In genomic region chr2:46392561-46393351, GRCh38 we compare ENCODE assay signal across 16 cellular contexts.
"Had no signal": no experiment of that assay in that cellular context is flagged by ENCODE, and none has a peak within 500 bp of the region (broad histone marks: within the 10 kb centered on the region; RNA-seq: fewer than 3 reads in every experiment).

No MANE protein-coding gene starts in this region.

- H3K4me1 ChIP-seq: ascending aorta, breast epithelium, psoas muscle had no signal

- H3K36me3 ChIP-seq: breast epithelium had no signal

- H3K27ac ChIP-seq: ascending aorta, breast epithelium, epithelial cell of prostate, psoas muscle, tibial artery had no signal

- H3K4me3 Mint-ChIP-seq: activated naive CD4-positive, alpha-beta T cell treated with anti-CD3 and anti-CD28 coated beads for 36 hours; effector memory CD8-positive, alpha-beta T cell; immature natural killer cell; natural killer cell treated with Interleukin-12 subunit alpha and Interleukin-12 subunit beta and Interleukin-15 and Interleukin-18, amount 100 ng/mL, for 72 hours had no signal

- H3K9me3 ChIP-seq: ascending aorta, breast epithelium, psoas muscle, tibial artery had no signal

- H3K36me3 Mint-ChIP-seq: immature natural killer cell; natural killer cell treated with Interleukin-12 subunit alpha and Interleukin-12 subunit beta and Interleukin-15 and Interleukin-18, amount 100 ng/mL, for 72 hours had no signal

- H3K27ac Mint-ChIP-seq: activated naive CD4-positive, alpha-beta T cell treated with anti-CD3 and anti-CD28 coated beads for 36 hours; immature natural killer cell had no signal

- DNase-seq: activated CD4-positive, alpha-beta T cell treated with anti-CD3 and anti-CD28 coated beads, Interleukin-2, amount 50 U/mL, for 4 hours; activated CD4-positive, CD25-positive, alpha-beta regulatory T cell treated with anti-CD3 and anti-CD28 coated beads, Interleukin-2, amount 50 U/mL, for 72 hours; activated naive CD4-positive, alpha-beta T cell treated with anti-CD3 and anti-CD28 coated beads for 36 hours; dermis blood vessel endothelial cell; effector memory CD8-positive, alpha-beta T cell; immature natural killer cell; mesendoderm; psoas muscle; T-helper 1 cell; T1000; tibial artery had no signal

- FAIRE-seq: frontal cortex had no signal

- H3K9me3 Mint-ChIP-seq: activated naive CD4-positive, alpha-beta T cell treated with anti-CD3 and anti-CD28 coated beads for 36 hours; effector memory CD8-positive, alpha-beta T cell; immature natural killer cell; natural killer cell treated with Interleukin-12 subunit alpha and Interleukin-12 subunit beta and Interleukin-15 and Interleukin-18, amount 100 ng/mL, for 72 hours had no signal

- H3K4me1 Mint-ChIP-seq: immature natural killer cell had no signal

- H3K4me3 ChIP-seq: ascending aorta, breast epithelium, psoas muscle, tibial artery had no signal

- H3K27me3 ChIP-seq: ascending aorta, breast epithelium, tibial artery had no signal
